ENCODE assay signal across 15 cellular contexts in genomic region chr5:118326496-118327045, GRCh38.
DNase-seq lines count a peak whose midpoint lies in the region; ATAC-seq, FAIRE-seq and TF ChIP-seq lines count a peak whose summit lies in the region.
"Had no signal": no experiment of that assay in that cellular context is flagged by ENCODE, and none has a peak within 500 bp of the region (broad histone marks: within the 10 kb centered on the region; RNA-seq: fewer than 3 reads in every experiment).

No MANE protein-coding gene starts in this region.

- H3K27me3 ChIP-seq in IMR-90 (ENCODE audit: control insufficient read depth, insufficient read depth, low read length) = no peaks in the 10 kb centered on the region
- no peaks in the 10 kb centered on the region for H3K27me3 ChIP-seq in brain microvascular endothelial cell (replicated peaks)
- H3K27me3 ChIP-seq in thyroid gland = no peaks in the 10 kb centered on the region
- no peaks in the 10 kb centered on the region for H3K27me3 ChIP-seq in esophagus squamous epithelium
- H3K27me3 ChIP-seq: neural progenitor cell had no signal

- H3K23ac ChIP-seq in IMR-90 (ENCODE audit: low read depth, low read length) = no peak overlapping the region

- TF ChIP-seq RAD21 in IMR-90 (IDR thresholded peaks at IDR 0.05; ENCODE audit: low read length) = no peak

- no peak overlapping the region for H3K4ac ChIP-seq in IMR-90 (ENCODE audit: low read depth, low read length)

- H3K27me3 Mint-ChIP-seq in nephron progenitor cell (ENCODE audit: low read depth, poor library complexity) = no peaks in the 10 kb centered on the region
- H3K27me3 Mint-ChIP-seq: activated CD8-positive, alpha-beta T cell treated with anti-CD3 and anti-CD28 coated beads for 36 hours had no signal

- no peak overlapping the region for H3K4me3 Mint-ChIP-seq in nephron progenitor cell
- H3K4me3 Mint-ChIP-seq: activated CD8-positive, alpha-beta T cell treated with anti-CD3 and anti-CD28 coated beads for 36 hours; CD4-positive, alpha-beta memory T cell; neural progenitor cell had no signal

- H3K56ac ChIP-seq in IMR-90 (ENCODE audit: extremely low read depth, insufficient read depth, low read length) = no peak overlapping the region

- H4K20me1 ChIP-seq in IMR-90 (ENCODE audit: insufficient read depth, low read length) = no peaks in the 10 kb centered on the region

- H3K36me3 Mint-ChIP-seq in nephron progenitor cell (ENCODE audit: low read depth) = peaks cover 14% of the 10 kb centered on the region
- H3K36me3 Mint-ChIP-seq: CD4-positive, alpha-beta memory T cell; neural progenitor cell had no signal

- H2AK5ac ChIP-seq in IMR-90 (ENCODE audit: low read depth, low read length) = no peak overlapping the region

- H4K91ac ChIP-seq in IMR-90 (ENCODE audit: insufficient read depth, low read depth, low read length) = no peak overlapping the region

- BruUV-seq in IMR-90 (replicated peaks; lab: Mats Ljungman, UMichigan) = no TSS peak

- no peak overlapping the region for H2BK120ac ChIP-seq in IMR-90 (ENCODE audit: low read depth, low read length)

- H2BK5ac ChIP-seq in IMR-90 (ENCODE audit: low read depth, low read length, poor library complexity, severe bottlenecking) = no peak overlapping the region

- no peak overlapping the region for H2AK9ac ChIP-seq in IMR-90 (replicated peaks; ENCODE audit: low read depth, low read length, poor library complexity)

- CTCF ChIA-PET in IMR-90 (lab: Yijun Ruan, JAX) = interaction anchor here (1.0 kb wide), 1 partner anchor 8 kb away, joined by 3 read pairs; no protein-coding TSS in a partner anchor

- no peak overlapping the region for H3K4me3 ChIP-seq in IMR-90 (ENCODE audit: insufficient read depth, low read depth, low read length)
- no peak overlapping the region for H3K4me3 ChIP-seq in brain microvascular endothelial cell (ENCODE audit: low read depth, low read length)
- no peak overlapping the region for H3K4me3 ChIP-seq in thyroid gland (replicated peaks in 1 of 3)
- H3K4me3 ChIP-seq in esophagus squamous epithelium = no peak overlapping the region
- H3K4me3 ChIP-seq: neural progenitor cell had no signal

- no peaks in the 10 kb centered on the region for H3K4me1 Mint-ChIP-seq in nephron progenitor cell
- H3K4me1 Mint-ChIP-seq: CD4-positive, alpha-beta memory T cell had no signal

- TF ChIP-seq POLR2A in IMR-90 (IDR thresholded peaks at IDR 0.05; ENCODE audit: low read depth, low read length) (no peak), thyroid gland (IDR thresholded peaks at IDR 0.05) (no peak), esophagus squamous epithelium (IDR thresholded peaks at IDR 0.05) (no peak)

- no peak overlapping the region for H4K5ac ChIP-seq in IMR-90 (ENCODE audit: low read depth, low read length)

- H3K36me3 ChIP-seq in IMR-90 (ENCODE audit: control insufficient read depth, insufficient read depth, low read length) (no peaks in the 10 kb centered on the region), brain microvascular endothelial cell (replicated peaks) (no peaks in the 10 kb centered on the region), thyroid gland (no peaks in the 10 kb centered on the region), esophagus squamous epithelium (no peaks in the 10 kb centered on the region)
- H3K36me3 ChIP-seq: neural progenitor cell had no signal

- no peak for DNase-seq in IMR-90
- DNase-seq in brain microvascular endothelial cell = peak; percentile 70
- peak; percentile 73 for DNase-seq in kidney tubule cell (ENCODE audit: low spot score)
- DNase-seq in thyroid gland = peak; percentile 56 to 62
- DNase-seq in nephron progenitor cell = no peak
- DNase-seq in esophagus squamous epithelium (lab: John Stamatoyannopoulos, UW) = no peak
- DNase-seq in urothelium cell line (ENCODE audit: low spot score) = no peak
- DNase-seq: activated CD8-positive, alpha-beta T cell treated with anti-CD3 and anti-CD28 coated beads for 36 hours; dermis blood vessel endothelial cell; Karpas-422; NCI-H1694; SK-N-SH; stimulated activated naive CD4-positive, alpha-beta T cell treated with Interleukin-2 at 50 U/mL for 16 hours had no signal

- no peak overlapping the region for H3K9ac ChIP-seq in IMR-90 (ENCODE audit: low read depth, low read length)
- H3K9ac ChIP-seq: neural progenitor cell, SK-N-SH had no signal

- H3K9me3 ChIP-seq in IMR-90 (ENCODE audit: control insufficient read depth, insufficient read depth, low read length) (peaks cover 4% of the 10 kb centered on the region), thyroid gland (no peaks in the 10 kb centered on the region), esophagus squamous epithelium (no peaks in the 10 kb centered on the region)
- H3K9me3 ChIP-seq: SK-N-SH had no signal

- H3K4me1 ChIP-seq in IMR-90 (ENCODE audit: control insufficient read depth, insufficient read depth, low read length) (no peaks in the 10 kb centered on the region), thyroid gland (peaks cover 34% of the 10 kb centered on the region in 2 donors), esophagus squamous epithelium (peaks cover 0 to 6% (median 0%) of the 10 kb centered on the region in 3 donors)
- H3K4me1 ChIP-seq: neural progenitor cell had no signal

- no peak overlapping the region for H2BK20ac ChIP-seq in IMR-90 (ENCODE audit: low read depth, low read length)

- no peak overlapping the region for H2AFZ ChIP-seq in IMR-90 (replicated peaks; ENCODE audit: low read length, poor library complexity)
- H2AFZ ChIP-seq: neural progenitor cell had no signal

- FAIRE-seq in urothelium cell line (lab: Jason Lieb, UNC) = no peak

- peak; percentile 51 for ATAC-seq in IMR-90 (ENCODE audit: low read depth)
- ATAC-seq: activated CD8-positive, alpha-beta T cell treated with anti-CD3 and anti-CD28 coated beads for 36 hours had no signal

- dilution Hi-C loops in IMR-90 (cut with HindIII; ENCODE audit: low sequenced_read_pairs, unreplicated experiment) = no loop called here

- TF ChIP-seq CTCF in IMR-90 (conservative IDR thresholded peaks at IDR 0.05; ENCODE audit: low read depth, low read length) = no peak
- no peak for TF ChIP-seq CTCF in brain microvascular endothelial cell (IDR thresholded peaks at IDR 0.05; ENCODE audit: low read depth, low read length, missing control alignments)
- TF ChIP-seq CTCF in thyroid gland (IDR thresholded peaks at IDR 0.05) = no peak
- no peak for TF ChIP-seq CTCF in nephron progenitor cell (IDR thresholded peaks at IDR 0.05)
- TF ChIP-seq CTCF in esophagus squamous epithelium (IDR thresholded peaks at IDR 0.05) = no peak

- H3K4me2 ChIP-seq in IMR-90 (ENCODE audit: low read depth, low read length) = no peak overlapping the region
- H3K4me2 ChIP-seq: neural progenitor cell, SK-N-SH had no signal

- H3K18ac ChIP-seq in IMR-90 (ENCODE audit: low read depth, low read length) = no peak overlapping the region

- H3K14ac ChIP-seq in IMR-90 (replicated peaks; ENCODE audit: low read depth, low read length) = no peak overlapping the region

- H3K9me3 Mint-ChIP-seq in nephron progenitor cell = peaks cover 28% of the 10 kb centered on the region

- WGBS in IMR-90 (ENCODE audit: extremely low coverage in 2 of 2, insufficient read length in 1 of 2), 2 experiments = 58% methylated on average over 3 of the region's 5 CpGs; no CpG with 5 or more reads in 1 of the 2 experiments
- WGBS in thyroid gland, 2 donors = 40 to 44% methylated on average over 5 of the region's 5 CpGs
- WGBS in esophagus squamous epithelium, 2 donors = 45 to 49% methylated on average over 5 of the region's 5 CpGs

- POLR2A ChIA-PET in IMR-90 (lab: Charles Lee; ENCODE audit: unreplicated experiment) = no interaction called here

- no peak overlapping the region for H2BK15ac ChIP-seq in IMR-90 (ENCODE audit: low read depth, low read length)

- intact Hi-C loops in IMR-90 (cut with micrococcal nuclease) = no loop called here
- intact Hi-C loops in thyroid gland (cut with DNase I) = no loop called here
- intact Hi-C loops in esophagus squamous epithelium (cut with DNase I) = no loop called here

- no peaks in the 10 kb centered on the region for H3K9me1 ChIP-seq in IMR-90 (ENCODE audit: insufficient read depth, low read length)

- H3K79me1 ChIP-seq in IMR-90 (ENCODE audit: low read depth in 1 of 2, low read length in 2 of 2) = no peaks in the 10 kb centered on the region

- H3K27ac ChIP-seq in IMR-90 (ENCODE audit: insufficient read depth, low read length) (no peak overlapping the region), brain microvascular endothelial cell (no peak overlapping the region), thyroid gland (peak overlapping the region in 2 of 3 donors; percentile 42 to 71), esophagus squamous epithelium (no peak overlapping the region)
- H3K27ac ChIP-seq: neural progenitor cell had no signal

- no peak overlapping the region for H4K8ac ChIP-seq in IMR-90 (ENCODE audit: low read depth in 2 of 2, low read length in 2 of 2)

- H3K27ac Mint-ChIP-seq in nephron progenitor cell = no peak overlapping the region
- H3K27ac Mint-ChIP-seq: activated CD8-positive, alpha-beta T cell treated with anti-CD3 and anti-CD28 coated beads for 36 hours; CD4-positive, alpha-beta memory T cell; neural progenitor cell had no signal

- in situ Hi-C loops in IMR-90 (cut with MboI; ENCODE audit: low sequenced_read_pairs) = no loop called here
- in situ Hi-C loops in brain microvascular endothelial cell (cut with HindIII; ENCODE audit: low pct_ligation_motif_present, low sequenced_read_pairs) = no loop called here

TF ChIP-seq in IMR-90, 13 proteins besides CTCF, POLR2A, EP300 and RAD21:
- TF ChIP-seq NFE2L2 (IDR thresholded peaks at IDR 0.05; ENCODE audit: low read depth, low read length) = no peak
- no peak for TF ChIP-seq BHLHE40 (IDR thresholded peaks at IDR 0.05; ENCODE audit: low read depth, low read length)
- TF ChIP-seq RCOR1 (IDR thresholded peaks at IDR 0.05; ENCODE audit: insufficient replicate concordance, low read length) = no peak
- TF ChIP-seq MXI1 (IDR thresholded peaks at IDR 0.05; ENCODE audit: borderline replicate concordance, low read depth, low read length) = no peak
- TF ChIP-seq MAFK (IDR thresholded peaks at IDR 0.05; ENCODE audit: low read depth, low read length) = 0 out of 2 replicates have a peak, but pooled peaks have one; percentile 12
- no peak for TF ChIP-seq USF2 (IDR thresholded peaks at IDR 0.05; ENCODE audit: low read depth, low read length)
- no peak for TF ChIP-seq FOS (IDR thresholded peaks at IDR 0.05; ENCODE audit: low read depth, low read length)

Comparison
In these comparisons a context has a peak if more than half of its experiments do, and no peak if none do; other contexts are left out.
1. DNase-seq: peak in brain microvascular endothelial cell (single experiment), kidney tubule cell (single experiment) and thyroid gland (2 of 2); none in IMR-90 (single experiment), nephron progenitor cell (single experiment), esophagus squamous epithelium (single experiment) and urothelium cell line (single experiment).
2. H3K27ac ChIP-seq: peak in thyroid gland (2 of 3); none in IMR-90 (single experiment), brain microvascular endothelial cell (single experiment) and esophagus squamous epithelium (0 of 4).